In genomic region chr1:11704226-11704619, GRCh38 we compare ENCODE assay signal across 12 cellular contexts.
"Had no signal": no experiment of that assay in that cellular context is flagged by ENCODE, and none has a peak within 500 bp of the region (broad histone marks: within the 10 kb centered on the region; RNA-seq: fewer than 3 reads in every experiment).

No MANE protein-coding gene starts in this region.

- DNase-seq: activated CD4-positive, alpha-beta T cell treated with anti-CD3 and anti-CD28 coated beads, Interleukin-2, amount 50 U/mL, for 4 hours; activated naive CD4-positive, alpha-beta T cell treated with anti-CD3 and anti-CD28 coated beads, Interleukin-2, amount 50 U/mL, for 16 hours; activated T-cell treated with anti-CD3 and anti-CD28 coated beads, Interleukin-2, amount 50 U/mL, for 1 hour; adrenal gland; central memory CD4-positive, alpha-beta T cell; left colon; mammary epithelial cell; natural killer cell; ovary; stimulated activated CD4-positive, alpha-beta T cell treated with anti-CD3 and anti-CD28 coated beads, Interleukin-2, amount 100 ng/mL, for 48 hours; stimulated activated naive CD8-positive, alpha-beta T cell treated with anti-CD3 and anti-CD28 coated beads, Interleukin-15, Interleukin-2, amounts not matched to agents 100 U/mL and 50 U/mL, for 24 hours had no signal

- H3K27me3 ChIP-seq: ovary had no signal

- H3K27ac ChIP-seq: adrenal gland, ovary had no signal

- ATAC-seq: activated CD4-positive, CD25-positive, alpha-beta regulatory T cell treated with anti-CD3 and anti-CD28 coated beads, Interleukin-2, amount 50 U/mL, for 24 hours; left colon; natural killer cell; stimulated activated naive CD8-positive, alpha-beta T cell treated with anti-CD3 and anti-CD28 coated beads, Interleukin-15, Interleukin-2, amounts not matched to agents 100 U/mL and 50 U/mL, for 24 hours had no signal

- H3K4me3 ChIP-seq: adrenal gland, ovary had no signal

- H3K9me3 ChIP-seq: adrenal gland, ovary had no signal

- H3K36me3 ChIP-seq: adrenal gland, ovary had no signal
